In the genomic region with DNA sequence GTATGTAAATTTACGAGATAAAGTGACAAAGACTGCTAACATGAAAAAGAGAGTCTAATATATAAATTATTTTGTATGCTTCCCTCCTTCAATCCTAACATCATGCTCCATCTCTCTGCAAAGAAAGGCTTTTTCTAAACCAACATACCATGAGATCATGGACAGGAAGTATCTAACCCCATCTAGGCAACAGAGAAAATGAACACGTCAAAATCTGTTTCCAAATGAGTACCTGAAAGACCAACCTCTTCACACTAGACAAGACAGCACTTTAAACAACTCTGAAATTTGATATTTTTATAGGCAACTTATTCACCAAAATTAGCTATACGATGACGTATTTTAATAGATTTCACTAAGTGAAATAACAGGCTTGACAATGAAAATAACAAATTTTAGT, we compare ENCODE assay signal across 1 cellular context.
TF ChIP-seq lines count a peak whose summit lies in the region.

No MANE protein-coding gene starts in this region.

TF ChIP-seq in HepG2, 621 proteins besides CTCF, POLR2A, EP300 and RAD21 (continued from another document):
- TF ChIP-seq, protein P1, sequence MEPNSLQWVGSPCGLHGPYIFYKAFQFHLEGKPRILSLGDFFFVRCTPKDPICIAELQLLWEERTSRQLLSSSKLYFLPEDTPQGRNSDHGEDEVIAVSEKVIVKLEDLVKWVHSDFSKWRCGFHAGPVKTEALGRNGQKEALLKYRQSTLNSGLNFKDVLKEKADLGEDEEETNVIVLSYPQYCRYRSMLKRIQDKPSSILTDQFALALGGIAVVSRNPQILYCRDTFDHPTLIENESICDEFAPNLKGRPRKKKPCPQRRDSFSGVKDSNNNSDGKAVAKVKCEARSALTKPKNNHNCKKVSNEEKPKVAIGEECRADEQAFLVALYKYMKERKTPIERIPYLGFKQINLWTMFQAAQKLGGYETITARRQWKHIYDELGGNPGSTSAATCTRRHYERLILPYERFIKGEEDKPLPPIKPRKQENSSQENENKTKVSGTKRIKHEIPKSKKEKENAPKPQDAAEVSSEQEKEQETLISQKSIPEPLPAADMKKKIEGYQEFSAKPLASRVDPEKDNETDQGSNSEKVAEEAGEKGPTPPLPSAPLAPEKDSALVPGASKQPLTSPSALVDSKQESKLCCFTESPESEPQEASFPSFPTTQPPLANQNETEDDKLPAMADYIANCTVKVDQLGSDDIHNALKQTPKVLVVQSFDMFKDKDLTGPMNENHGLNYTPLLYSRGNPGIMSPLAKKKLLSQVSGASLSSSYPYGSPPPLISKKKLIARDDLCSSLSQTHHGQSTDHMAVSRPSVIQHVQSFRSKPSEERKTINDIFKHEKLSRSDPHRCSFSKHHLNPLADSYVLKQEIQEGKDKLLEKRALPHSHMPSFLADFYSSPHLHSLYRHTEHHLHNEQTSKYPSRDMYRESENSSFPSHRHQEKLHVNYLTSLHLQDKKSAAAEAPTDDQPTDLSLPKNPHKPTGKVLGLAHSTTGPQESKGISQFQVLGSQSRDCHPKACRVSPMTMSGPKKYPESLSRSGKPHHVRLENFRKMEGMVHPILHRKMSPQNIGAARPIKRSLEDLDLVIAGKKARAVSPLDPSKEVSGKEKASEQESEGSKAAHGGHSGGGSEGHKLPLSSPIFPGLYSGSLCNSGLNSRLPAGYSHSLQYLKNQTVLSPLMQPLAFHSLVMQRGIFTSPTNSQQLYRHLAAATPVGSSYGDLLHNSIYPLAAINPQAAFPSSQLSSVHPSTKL (CRISPR knock-in tag; IDR thresholded peaks at IDR 0.05): no peak
- TF ChIP-seq ZNF326 (CRISPR knock-in tag; IDR thresholded peaks at IDR 0.05; ENCODE audit: borderline replicate concordance) (no peak), KDM4B (CRISPR knock-in tag; IDR thresholded peaks at IDR 0.05) (no peak), ZNF589 (CRISPR knock-in tag; conservative IDR thresholded peaks at IDR 0.05) (no peak), ZNF143 (CRISPR knock-in tag; IDR thresholded peaks at IDR 0.05) (no peak), HMG20B (CRISPR knock-in tag; conservative IDR thresholded peaks at IDR 0.05) (no peak), RBM22 (optimal IDR thresholded peaks at IDR 0.05; ENCODE audit: low read length) (peak; percentile 84), SUZ12 (IDR thresholded peaks at IDR 0.05; ENCODE audit: low read depth, low read length) (no peak), ZNF430 (CRISPR knock-in tag; IDR thresholded peaks at IDR 0.05) (no peak)
